12 cellular contexts compared by ENCODE assay signal in genomic region chr16:73050115-73051099, GRCh38. TPM values are rescaled to one million over a fixed set of nuclear protein-coding genes. Genes with fewer than 3 reads are reported as not detected.
A peak's percentile ranks its signal among the peaks of the same experiment; 100 is the strongest.
DNase-seq lines count a peak whose midpoint lies in the region; ATAC-seq and TF ChIP-seq lines count a peak whose summit lies in the region.
"Had no signal": no experiment of that assay in that cellular context is flagged by ENCODE, and none has a peak within 500 bp of the region (broad histone marks: within the 10 kb centered on the region; RNA-seq: fewer than 3 reads in every experiment).

No MANE protein-coding gene starts in this region.

- ATAC-seq in RWPE2 (ENCODE audit: low read depth), result no peak
- ATAC-seq in gastroesophageal sphincter, result no peak
- no peak for ATAC-seq in psoas muscle
- no peak for ATAC-seq in GM21515 (IDR thresholded peaks at IDR 0.05; ENCODE audit: unreplicated experiment)
- ATAC-seq in GM18909 (IDR thresholded peaks at IDR 0.05; ENCODE audit: poor library complexity, unreplicated experiment), result no peak
- ATAC-seq in HG03135 (IDR thresholded peaks at IDR 0.05; ENCODE audit: unreplicated experiment), result no peak
- ATAC-seq in activated CD8-positive, alpha-beta T cell treated with anti-CD3 and anti-CD28 coated beads, Interleukin-2, amount 10 ng/mL, durations not matched to agents 7 days and 5 days, result no peak
- ATAC-seq: stimulated activated naive CD8-positive, alpha-beta T cell treated with anti-CD3 and anti-CD28 coated beads, Interleukin-15, Interleukin-2, amounts not matched to agents 100 U/mL and 50 U/mL, for 24 hours had no signal

- DNase-seq in DMS53 (lab: John Stamatoyannopoulos, UW) (peak; percentile 68), RWPE2 (ENCODE audit: low spot score) (no peak), psoas muscle (no peak)
- no peak for DNase-seq in activated CD8-positive, alpha-beta T cell treated with anti-CD3 and anti-CD28 coated beads, Interleukin-2, amount 10 ng/mL, durations not matched to agents 7 days and 5 days
- DNase-seq: activated CD4-positive, alpha-beta T cell treated with anti-CD3 and anti-CD28 coated beads, Interleukin-2, amount 10 ng/mL, durations not matched to agents 7 days and 5 days; SJCRH30; stimulated activated naive CD8-positive, alpha-beta T cell treated with anti-CD3 and anti-CD28 coated beads, Interleukin-15, Interleukin-2, amounts not matched to agents 100 U/mL and 50 U/mL, for 24 hours had no signal

- H3K27me3 ChIP-seq in RWPE2 (ENCODE audit: insufficient read depth, poor library complexity, severe bottlenecking) (no peaks in the 10 kb centered on the region), gastroesophageal sphincter (no peaks in the 10 kb centered on the region), psoas muscle (ENCODE audit: insufficient read depth in 3 of 3, low read length in 2 of 3) (no peaks in the 10 kb centered on the region)
- H3K27me3 ChIP-seq: SJCRH30 had no signal

- H3K4me3 ChIP-seq in RWPE2 (ENCODE audit: severe bottlenecking), result no peak overlapping the region
- no peak overlapping the region for H3K4me3 ChIP-seq in gastroesophageal sphincter
- H3K4me3 ChIP-seq in psoas muscle, result peak overlapping the region; percentile 88
- H3K4me3 ChIP-seq: SJCRH30 had no signal

- H3K27ac Mint-ChIP-seq in activated CD8-positive, alpha-beta T cell treated with anti-CD3 and anti-CD28 coated beads, Interleukin-2, amount 10 ng/mL, durations not matched to agents 7 days and 5 days, result no peak overlapping the region
- H3K27ac Mint-ChIP-seq: activated CD4-positive, alpha-beta T cell treated with anti-CD3 and anti-CD28 coated beads, Interleukin-2, amount 10 ng/mL, durations not matched to agents 7 days and 5 days; CD14-positive monocyte had no signal

- peaks cover 73% of the 10 kb centered on the region for H3K4me1 ChIP-seq in RWPE2 (ENCODE audit: insufficient read depth, poor library complexity, severe bottlenecking)
- peaks cover 0 to 91% (median 45%) of the 10 kb centered on the region in 3 donors for H3K4me1 ChIP-seq in gastroesophageal sphincter
- peaks cover 70% of the 10 kb centered on the region for H3K4me1 ChIP-seq in psoas muscle

- intact Hi-C loops in psoas muscle (cut with DNase I), result no loop called here

- H3K27me3 Mint-ChIP-seq in activated CD8-positive, alpha-beta T cell treated with anti-CD3 and anti-CD28 coated beads, Interleukin-2, amount 10 ng/mL, durations not matched to agents 7 days and 5 days (ENCODE audit: low read depth), result peaks cover 38% of the 10 kb centered on the region

- no peaks in the 10 kb centered on the region for H3K9me3 Mint-ChIP-seq in activated CD8-positive, alpha-beta T cell treated with anti-CD3 and anti-CD28 coated beads, Interleukin-2, amount 10 ng/mL, durations not matched to agents 7 days and 5 days (ENCODE audit: insufficient read depth)
- H3K9me3 Mint-ChIP-seq: activated CD4-positive, alpha-beta T cell treated with anti-CD3 and anti-CD28 coated beads, Interleukin-2, amount 10 ng/mL, durations not matched to agents 7 days and 5 days had no signal

- no peak for TF ChIP-seq POLR2A in gastroesophageal sphincter (IDR thresholded peaks at IDR 0.05)

- WGBS in gastroesophageal sphincter (ENCODE audit: low coverage in 1 of 2), 2 donors, result 36 to 41% methylated on average over 7 to 9 of the region's 12 CpGs
- 27 to 51% (median 35%) methylated on average over 12 of the region's 12 CpGs for WGBS in psoas muscle, 3 donors

- POLR2A ChIA-PET in activated CD8-positive, alpha-beta T cell treated with anti-CD3 and anti-CD28 coated beads, Interleukin-2, amount 10 ng/mL, durations not matched to agents 7 days and 5 days (lab: Charles Lee), result interaction anchor here (0.5 kb wide), 1 partner anchor 549 kb away, joined by 3 read pairs; no protein-coding TSS in a partner anchor

- H3K4me3 Mint-ChIP-seq in activated CD8-positive, alpha-beta T cell treated with anti-CD3 and anti-CD28 coated beads, Interleukin-2, amount 10 ng/mL, durations not matched to agents 7 days and 5 days, result no peak overlapping the region
- H3K4me3 Mint-ChIP-seq: activated CD4-positive, alpha-beta T cell treated with anti-CD3 and anti-CD28 coated beads, Interleukin-2, amount 10 ng/mL, durations not matched to agents 7 days and 5 days; CD14-positive monocyte had no signal

- TF ChIP-seq CTCF in RWPE2 (IDR thresholded peaks at IDR 0.05; ENCODE audit: poor library complexity, severe bottlenecking) (no peak), gastroesophageal sphincter (IDR thresholded peaks at IDR 0.05) (peak in 1 of 4 experiments; percentile 18), psoas muscle (IDR thresholded peaks at IDR 0.05) (no peak)

- peaks cover 15% of the 10 kb centered on the region for H3K4me1 Mint-ChIP-seq in activated CD8-positive, alpha-beta T cell treated with anti-CD3 and anti-CD28 coated beads, Interleukin-2, amount 10 ng/mL, durations not matched to agents 7 days and 5 days (ENCODE audit: low read depth)

- CTCF ChIA-PET in activated CD8-positive, alpha-beta T cell treated with anti-CD3 and anti-CD28 coated beads, Interleukin-2, amount 10 ng/mL, durations not matched to agents 7 days and 5 days (lab: Charles Lee), result interaction anchor here (1.3 kb wide), 1 partner anchor 217 kb away, joined by 3 read pairs; no protein-coding TSS in a partner anchor

- TF ChIP-seq EP300 in gastroesophageal sphincter (IDR thresholded peaks at IDR 0.05), result no peak

- H3K27ac ChIP-seq in RWPE2 (ENCODE audit: poor library complexity, severe bottlenecking), result peak overlapping the region; percentile 93
- H3K27ac ChIP-seq in gastroesophageal sphincter, result peak overlapping the region; percentile 84 to 97 (median 92)
- peak overlapping the region; percentile 98 for H3K27ac ChIP-seq in psoas muscle
- H3K27ac ChIP-seq: SJCRH30 had no signal

- no peaks in the 10 kb centered on the region for H3K9me3 ChIP-seq in RWPE2 (ENCODE audit: severe bottlenecking)
- no peaks in the 10 kb centered on the region for H3K9me3 ChIP-seq in gastroesophageal sphincter
- H3K9me3 ChIP-seq in psoas muscle, result no peaks in the 10 kb centered on the region
- H3K9me3 ChIP-seq: SJCRH30 had no signal

- no peaks in the 10 kb centered on the region for H3K36me3 Mint-ChIP-seq in activated CD8-positive, alpha-beta T cell treated with anti-CD3 and anti-CD28 coated beads, Interleukin-2, amount 10 ng/mL, durations not matched to agents 7 days and 5 days (ENCODE audit: low read depth)

- H3K36me3 ChIP-seq in RWPE2 (ENCODE audit: low read depth), result no peaks in the 10 kb centered on the region
- no peaks in the 10 kb centered on the region for H3K36me3 ChIP-seq in gastroesophageal sphincter
- H3K36me3 ChIP-seq in psoas muscle (ENCODE audit: insufficient read depth in 1 of 2, low read depth in 1 of 2), result no peaks in the 10 kb centered on the region
- H3K36me3 ChIP-seq: SJCRH30 had no signal

RNA-seq across cellular contexts. Expression of gene ZFHX3, which starts 2.5 kb away (rescaled TPM):
- total RNA-seq in gastroesophageal sphincter, result 10 to 100 TPM; 24.0 to 47.1 (median 29.5) TPM
- total RNA-seq in psoas muscle, result 10 to 100 TPM; 10.6 to 36.9 (median 26.2) TPM
- polyA plus RNA-seq in psoas muscle, result 10 to 100 TPM in 1 of 3 donors, 1 to 10 TPM in 2; 3.3 to 11.5 (median 5.2) TPM
- total RNA-seq in activated CD8-positive, alpha-beta T cell treated with anti-CD3 and anti-CD28 coated beads, Interleukin-2, amount 10 ng/mL, durations not matched to agents 7 days and 5 days, result 1 to 10 TPM; 2.5 to 2.9 TPM
